12 cellular contexts compared by ENCODE assay signal in the genomic region with DNA sequence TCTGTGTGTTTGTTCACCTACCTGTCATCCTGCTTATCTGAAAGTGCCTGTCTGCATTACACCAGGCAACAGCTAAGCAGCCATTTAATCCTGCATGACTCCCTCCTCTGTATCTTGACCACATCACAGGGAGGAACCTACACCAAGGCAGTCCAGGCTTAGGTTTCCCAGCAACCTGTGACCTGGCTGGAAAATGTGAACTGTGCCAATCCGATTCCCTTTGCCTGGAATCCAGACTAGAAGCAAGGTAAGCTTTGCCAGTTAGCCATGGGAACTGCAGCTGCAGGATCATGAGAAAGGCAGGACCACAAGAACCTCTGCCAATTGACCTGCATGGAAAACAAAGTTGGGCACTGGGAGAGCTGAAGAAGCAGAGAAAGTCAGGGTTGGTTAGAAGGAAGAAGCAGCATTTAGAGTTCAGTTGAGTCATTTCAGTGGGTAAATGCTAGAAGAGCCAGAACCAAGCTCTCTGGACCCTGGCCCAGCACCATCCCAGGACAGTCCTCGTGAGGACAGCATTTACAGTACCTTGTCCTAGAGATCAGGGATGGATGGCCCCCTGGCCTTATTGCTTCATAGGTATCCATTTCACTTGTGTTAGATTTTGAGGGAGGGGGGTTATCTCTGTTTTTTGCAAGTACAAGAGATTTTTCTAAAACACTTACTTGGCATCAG.
"Had no signal": no experiment of that assay in that cellular context is flagged by ENCODE, and none has a peak within 500 bp of the region (broad histone marks: within the 10 kb centered on the region; RNA-seq: fewer than 3 reads in every experiment).

No MANE protein-coding gene starts in this region.

- DNase-seq: activated CD4-positive, alpha-beta T cell treated with anti-CD3 and anti-CD28 coated beads, Interleukin-2, amount 10 ng/mL, durations not matched to agents 24 days and 14 days; activated naive CD4-positive, alpha-beta T cell treated with Interleukin-2 at 50 U/mL for 16 hours; dermis blood vessel endothelial cell; endodermal cell; immature natural killer cell; left lung; mesenchymal stem cell; ovary; SK-N-SH; tibial artery had no signal

- H3K27ac ChIP-seq: left lung, ovary, tibial artery had no signal

- H3K9me2 ChIP-seq: SK-N-SH had no signal

- H3K9me3 ChIP-seq: left lung, ovary, SK-N-SH, tibial artery had no signal

- H3K4me3 ChIP-seq: left lung, ovary, tibial artery had no signal

- H3K36me3 ChIP-seq: left lung, ovary, tibial artery had no signal

- H3K4me2 ChIP-seq: SK-N-SH had no signal

- H3K27me3 ChIP-seq: ovary, tibial artery had no signal

- H3K9ac ChIP-seq: SK-N-SH had no signal

- ATAC-seq: left lung; stimulated activated effector memory CD8-positive, alpha-beta T cell treated with anti-CD3 and anti-CD28 coated beads, Interleukin-12 subunit alpha, Interleukin-12 subunit beta, amount 100 ng/mL, for 72 hours; WTC11 had no signal
